17 cellular contexts compared by ENCODE assay signal in genomic region chr1:94634977-94635416, GRCh38.
DNase-seq lines count a peak whose midpoint lies in the region; ATAC-seq and TF ChIP-seq lines count a peak whose summit lies in the region.
"Had no signal": no experiment of that assay in that cellular context is flagged by ENCODE, and none has a peak within 500 bp of the region (broad histone marks: within the 10 kb centered on the region; RNA-seq: fewer than 3 reads in every experiment).

No MANE protein-coding gene starts in this region.

- peak; percentile 64 for DNase-seq in NCI-H2171 treated with DMSO at 0.1 percent for 48 hours (lab: John Stamatoyannopoulos, UW)
- DNase-seq in NCI-H2171 (lab: John Stamatoyannopoulos, UW) = no peak
- DNase-seq in RWPE2 (ENCODE audit: low spot score) = no peak
- peak; percentile 20 for DNase-seq in fibroblast of pulmonary artery (ENCODE audit: low read depth)
- no peak for DNase-seq in tibial nerve (ENCODE audit: low spot score in 2 of 2)
- DNase-seq in middle frontal gyrus (ENCODE audit: extremely low spot score, low spot score) = no peak
- DNase-seq: 8988T, dermis blood vessel endothelial cell, left cardiac atrium, naive B cell, NCI-H1105 treated with DMSO at 0.1 percent for 48 hours, NCI-H524 treated with DMSO at 0.1 percent for 48 hours, SHP77, sigmoid colon had no signal

- peaks cover 6% of the 10 kb centered on the region for H3K9me3 ChIP-seq in RWPE2 (ENCODE audit: severe bottlenecking)
- peaks cover 0 to 2% (median 0%) of the 10 kb centered on the region in 4 donors for H3K9me3 ChIP-seq in tibial nerve
- H3K9me3 ChIP-seq: sigmoid colon had no signal

- TF ChIP-seq CTCF in RWPE2 (IDR thresholded peaks at IDR 0.05; ENCODE audit: poor library complexity, severe bottlenecking) (peak; percentile 10), fibroblast of pulmonary artery (IDR thresholded peaks at IDR 0.05; ENCODE audit: low read length, missing control alignments) (peak; percentile 18), tibial nerve (IDR thresholded peaks at IDR 0.05) (peak in 3 of 5 experiments; percentile 12 to 44 (median 34))

- peaks cover 22% of the 10 kb centered on the region for H3K4me1 ChIP-seq in RWPE2 (ENCODE audit: insufficient read depth, poor library complexity, severe bottlenecking)
- peaks cover 0 to 6% (median 0%) of the 10 kb centered on the region in 4 donors for H3K4me1 ChIP-seq in tibial nerve
- H3K4me1 ChIP-seq: sigmoid colon had no signal

- H3K36me3 ChIP-seq in RWPE2 (ENCODE audit: low read depth) (no peaks in the 10 kb centered on the region), tibial nerve (no peaks in the 10 kb centered on the region)
- H3K36me3 ChIP-seq: sigmoid colon had no signal

- WGBS in tibial nerve, 2 donors = 67 to 78% methylated on average over 2 of the region's 2 CpGs

- no peak for TF ChIP-seq POLR2A in tibial nerve (IDR thresholded peaks at IDR 0.05)

- H3K27me3 ChIP-seq in RWPE2 (ENCODE audit: insufficient read depth, poor library complexity, severe bottlenecking) = no peaks in the 10 kb centered on the region
- H3K27me3 ChIP-seq in tibial nerve = no peaks in the 10 kb centered on the region
- H3K27me3 ChIP-seq: sigmoid colon had no signal

- ATAC-seq in RWPE2 (ENCODE audit: low read depth) (peak; percentile 23), HG03196 (IDR thresholded peaks at IDR 0.05; ENCODE audit: unreplicated experiment) (no peak), GM21381 (IDR thresholded peaks at IDR 0.05; ENCODE audit: unreplicated experiment) (no peak)
- ATAC-seq: left cardiac atrium had no signal

- H3K27ac ChIP-seq in RWPE2 (ENCODE audit: poor library complexity, severe bottlenecking) (peak overlapping the region; percentile 61), tibial nerve (peak overlapping the region in 1 of 4 donors; percentile 58)
- H3K27ac ChIP-seq: VCaP had no signal

- H3K4me3 ChIP-seq in RWPE2 (ENCODE audit: severe bottlenecking) (no peak overlapping the region), fibroblast of pulmonary artery (replicated peaks; ENCODE audit: low read depth, low read length) (no peak overlapping the region), tibial nerve (no peak overlapping the region)
- H3K4me3 ChIP-seq: sigmoid colon had no signal

- TF ChIP-seq EP300 in tibial nerve (IDR thresholded peaks at IDR 0.05) = peak in 1 of 2 donors; percentile 34

Comparison
In these comparisons a context has a peak if more than half of its experiments do, and no peak if none do; other contexts are left out.
1. DNase-seq: peak in NCI-H2171 treated with DMSO at 0.1 percent for 48 hours (single experiment) and fibroblast of pulmonary artery (single experiment); none in NCI-H2171 (single experiment), RWPE2 (single experiment), tibial nerve (0 of 2) and middle frontal gyrus (single experiment).
2. Peak in every context shown above with its lines, with median percentiles within 50 percentile points of each other: CTCF ChIP-seq.